8 cellular contexts compared by ENCODE assay signal in the genomic region with DNA sequence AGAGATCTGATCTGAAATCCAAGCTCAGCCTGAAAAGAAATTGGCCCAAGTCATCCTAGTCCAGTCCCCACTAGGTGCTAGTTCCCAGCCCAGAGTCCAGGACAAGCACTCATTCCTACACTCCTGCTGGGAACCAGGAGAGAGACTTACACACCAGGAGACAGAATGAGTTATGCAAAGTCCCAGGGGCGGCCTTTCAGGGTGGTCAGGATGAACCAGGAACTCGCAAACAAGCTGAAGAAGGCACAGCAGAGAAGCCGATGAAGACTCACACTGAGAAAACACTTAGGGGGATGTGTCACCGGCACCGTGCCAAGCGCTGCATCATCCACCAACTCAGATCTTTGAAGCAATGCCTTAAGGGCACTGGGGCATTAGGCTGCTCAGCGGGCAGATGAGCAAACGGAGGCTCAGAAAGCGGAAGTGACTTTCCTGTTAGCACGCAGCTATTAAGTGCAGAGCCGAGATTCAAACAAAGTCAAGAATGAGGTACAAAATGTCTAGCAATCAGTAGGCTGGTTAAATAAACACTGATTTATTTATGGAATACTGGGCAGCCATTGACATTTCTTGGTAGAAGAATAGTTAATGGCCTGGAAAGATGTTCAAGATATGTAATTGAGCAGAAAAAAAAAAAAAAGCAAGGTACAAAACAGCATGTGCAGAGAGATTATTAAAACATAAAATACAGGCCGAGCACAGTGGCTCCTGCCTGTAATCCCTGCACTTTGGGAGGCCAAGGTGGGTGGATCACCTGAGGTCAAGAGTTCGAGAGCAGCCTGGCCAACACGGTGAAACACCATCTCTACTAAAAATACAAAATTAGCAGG.
DNase-seq lines count a peak whose midpoint lies in the region; ATAC-seq and TF ChIP-seq lines count a peak whose summit lies in the region.

No MANE protein-coding gene starts in this region.

- no peaks in the 10 kb centered on the region for H3K9me3 ChIP-seq in esophagus squamous epithelium

- H3K36me3 Mint-ChIP-seq in type B pancreatic cell, result no peaks in the 10 kb centered on the region

- TF ChIP-seq CTCF in esophagus squamous epithelium (IDR thresholded peaks at IDR 0.05), result no peak
- TF ChIP-seq CTCF in type B pancreatic cell (conservative IDR thresholded peaks at IDR 0.05), result no peak

- peaks cover 9% of the 10 kb centered on the region for H3K9me3 Mint-ChIP-seq in type B pancreatic cell

- peak overlapping the region; percentile 78 for H3K27ac Mint-ChIP-seq in type B pancreatic cell

- peak overlapping the region; percentile 68 to 87 (median 76) for H3K27ac ChIP-seq in esophagus squamous epithelium

- peaks cover 32% of the 10 kb centered on the region for H3K4me1 Mint-ChIP-seq in type B pancreatic cell (ENCODE audit: unreplicated experiment)

- peak in 1 of 4 donors; percentile 8 for TF ChIP-seq POLR2A in esophagus squamous epithelium (IDR thresholded peaks at IDR 0.05)

- intact Hi-C loops in esophagus squamous epithelium (cut with DNase I), result no loop called here

- peak overlapping the region; percentile 72 for H3K4me3 Mint-ChIP-seq in type B pancreatic cell

- ATAC-seq in GM18502 (IDR thresholded peaks at IDR 0.05; ENCODE audit: poor library complexity, unreplicated experiment), result peak; percentile 82
- peak; percentile 72 for ATAC-seq in HG02763 (IDR thresholded peaks at IDR 0.05; ENCODE audit: unreplicated experiment)

- H3K27me3 ChIP-seq in esophagus squamous epithelium, result no peaks in the 10 kb centered on the region

- H3K36me3 ChIP-seq in esophagus squamous epithelium, result no peaks in the 10 kb centered on the region

- no peak overlapping the region for H3K4me3 ChIP-seq in esophagus squamous epithelium

- 14 to 15% methylated on average over 13 to 14 of the region's 14 CpGs for WGBS in esophagus squamous epithelium, 2 donors

- peaks cover 3% of the 10 kb centered on the region for H3K27me3 Mint-ChIP-seq in type B pancreatic cell

- DNase-seq in NCI-H446 (lab: John Stamatoyannopoulos, UW) (peak; percentile 36 to 73), esophagus squamous epithelium (lab: John Stamatoyannopoulos, UW) (no peak), pons (ENCODE audit: low spot score) (peak; percentile 69), type B pancreatic cell (ENCODE audit: extremely low spot score, unreplicated experiment) (no peak), NCI-H1105 (lab: John Stamatoyannopoulos, UW) (no peak)
- peak in 2 of 3 experiments; percentile 40 to 51 for DNase-seq in activated CD8-positive, alpha-beta memory T cell treated with anti-CD3 and anti-CD28 coated beads for 48 hours (ENCODE audit: low read depth in 2 of 3, low spot score in 2 of 3)

- peaks cover 18 to 55% (median 19%) of the 10 kb centered on the region in 3 donors for H3K4me1 ChIP-seq in esophagus squamous epithelium

Comparison
In these comparisons a context has a peak if more than half of its experiments do, and no peak if none do; other contexts are left out.
1. DNase-seq: peak in NCI-H446 (2 of 2), activated CD8-positive, alpha-beta memory T cell treated with anti-CD3 and anti-CD28 coated beads for 48 hours (2 of 3) and pons (single experiment); none in esophagus squamous epithelium (single experiment), type B pancreatic cell (single experiment) and NCI-H1105 (single experiment).